ENCODE assay signal across 8 cellular contexts in genomic region chr2:231672617-231673347, GRCh38. TPM values are rescaled to one million over a fixed set of nuclear protein-coding genes. Genes with fewer than 3 reads are reported as not detected.
A peak's percentile ranks its signal among the peaks of the same experiment; 100 is the strongest.
DNase-seq lines count a peak whose midpoint lies in the region; ATAC-seq and TF ChIP-seq lines count a peak whose summit lies in the region.

No MANE protein-coding gene starts in this region.

- H3K9me3 ChIP-seq in colonic mucosa (no peaks in the 10 kb centered on the region), mucosa of descending colon (no peaks in the 10 kb centered on the region)

- peak; percentile 44 for ATAC-seq in GM18909 (IDR thresholded peaks at IDR 0.05; ENCODE audit: poor library complexity, unreplicated experiment)
- peak; percentile 39 for ATAC-seq in HG03060 (IDR thresholded peaks at IDR 0.05; ENCODE audit: low read depth, unreplicated experiment)
- peak; percentile 65 for ATAC-seq in mucosa of descending colon

- H3K9ac ChIP-seq in colonic mucosa (ENCODE audit: low read depth in 2 of 2, low read length in 2 of 2), result peak overlapping the region; percentile 72 to 84

- H3K36me3 ChIP-seq in colonic mucosa, result no peaks in the 10 kb centered on the region
- no peaks in the 10 kb centered on the region for H3K36me3 ChIP-seq in mucosa of descending colon (ENCODE audit: low read depth)

- H3K27me3 ChIP-seq in colonic mucosa, result no peaks in the 10 kb centered on the region

- H3K27ac ChIP-seq in colonic mucosa, result peak overlapping the region; percentile 95

- H3K4me3 ChIP-seq in colonic mucosa (peak overlapping the region; percentile 5), mucosa of descending colon (peak overlapping the region; percentile 11)

- TF ChIP-seq CTCF in colonic mucosa (IDR thresholded peaks at IDR 0.05) (peak; percentile 33), mucosa of descending colon (IDR thresholded peaks at IDR 0.05) (no peak)

- intact Hi-C loops in colonic mucosa (cut with DNase I) (no loop called here), mucosa of descending colon (cut with DNase I, micrococcal nuclease) (loop anchor here in 1 of 2 donors (5.0 kb wide), 1 partner anchor 60 kb away; no protein-coding TSS in a partner anchor)

- DNase-seq in D341Med (ENCODE audit: low spot score) (peak; percentile 86), NCI-H510A (lab: John Stamatoyannopoulos, UW) (peak; percentile 84), colonic mucosa (peak; percentile 89), mucosa of descending colon (peak; percentile 82 to 92 (median 90)), NCI-H1092 treated with DMSO at 0.1 percent for 48 hours (lab: John Stamatoyannopoulos, UW) (no peak)
- DNase-seq in activated naive CD4-positive, alpha-beta T cell treated with Interleukin-2 at 50 U/mL for 16 hours, result no peak

- peaks cover 27% of the 10 kb centered on the region for H3K4me1 ChIP-seq in colonic mucosa
- H3K4me1 ChIP-seq in mucosa of descending colon (ENCODE audit: low read depth), result peaks cover 59% of the 10 kb centered on the region

RNA-seq across cellular contexts. Expression of gene PTMA, which starts 35.5 kb away (rescaled TPM):
- total RNA-seq in colonic mucosa (1,000 to 10,000 TPM; 1,195 to 1,836 TPM), mucosa of descending colon (1,000 to 10,000 TPM in 1 of 3 donors, 100 to 1,000 TPM in 2; 838 to 1,158 (median 963) TPM)

Comparison
In these comparisons a context has a peak if more than half of its experiments do, and no peak if none do; other contexts are left out.
1. DNase-seq: peak in D341Med (single experiment), NCI-H510A (single experiment), colonic mucosa (single experiment) and mucosa of descending colon (3 of 3); none in NCI-H1092 treated with DMSO at 0.1 percent for 48 hours (single experiment) and activated naive CD4-positive, alpha-beta T cell treated with Interleukin-2 at 50 U/mL for 16 hours (single experiment).
2. Peak in every context shown above with its lines, with median percentiles within 50 percentile points of each other: ATAC-seq.